10 cellular contexts compared by ENCODE assay signal in the genomic region with DNA sequence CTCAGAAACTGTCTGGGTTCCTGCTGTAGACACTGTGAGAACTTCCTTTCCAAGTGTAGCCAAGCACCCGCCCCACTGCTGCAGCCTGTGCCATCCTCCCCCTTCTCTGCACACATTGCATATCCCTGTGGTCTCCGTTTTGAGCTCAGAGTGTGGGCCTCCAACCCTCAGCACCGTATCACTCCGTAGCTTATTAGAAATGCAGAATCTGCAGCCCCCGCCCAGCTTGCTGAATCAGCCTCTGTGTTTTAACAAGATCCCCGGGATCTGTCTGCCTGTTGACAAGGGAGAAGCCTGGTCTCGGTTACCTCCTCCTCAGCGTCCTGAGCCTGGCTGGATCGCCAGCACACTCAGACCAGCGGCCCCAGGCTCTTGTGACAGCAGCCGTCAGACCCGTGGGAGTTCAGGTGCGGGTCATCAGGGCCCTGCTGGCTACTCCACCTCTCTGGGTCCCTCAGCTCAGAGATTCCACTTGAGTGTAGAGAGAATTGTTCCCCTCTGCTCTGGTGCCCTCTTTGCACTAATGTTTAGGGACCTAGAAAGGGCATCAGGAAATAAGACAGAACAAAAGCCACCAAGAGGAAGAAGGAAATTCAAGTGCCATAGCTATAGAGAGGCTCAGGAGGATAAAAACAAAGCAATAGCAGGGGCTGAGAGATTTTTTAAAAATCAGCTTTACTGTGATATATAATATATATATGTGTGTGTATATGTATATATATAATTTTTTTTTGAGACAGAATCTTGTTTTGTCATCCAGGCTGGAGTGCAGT.
DNase-seq lines count a peak whose midpoint lies in the region; ATAC-seq and TF ChIP-seq lines count a peak whose summit lies in the region.
"Had no signal": no experiment of that assay in that cellular context is flagged by ENCODE, and none has a peak within 500 bp of the region (broad histone marks: within the 10 kb centered on the region; RNA-seq: fewer than 3 reads in every experiment).

No MANE protein-coding gene starts in this region.

- H3K9me3 Mint-ChIP-seq in activated CD4-positive, alpha-beta T cell treated with anti-CD3 and anti-CD28 coated beads for 36 hours (ENCODE audit: low read depth), result peaks cover 4% of the 10 kb centered on the region

- H3K27ac Mint-ChIP-seq in activated CD4-positive, alpha-beta T cell treated with anti-CD3 and anti-CD28 coated beads for 36 hours, result peak overlapping the region; percentile 56

- TF ChIP-seq CTCF in right lobe of liver (IDR thresholded peaks at IDR 0.05), result no peak

- no peaks in the 10 kb centered on the region for H3K27me3 Mint-ChIP-seq in activated CD4-positive, alpha-beta T cell treated with anti-CD3 and anti-CD28 coated beads for 36 hours

- H3K9me3 ChIP-seq in right lobe of liver (no peaks in the 10 kb centered on the region), thymus (ENCODE audit: control insufficient read depth) (no peaks in the 10 kb centered on the region), MG63 (no peaks in the 10 kb centered on the region)

- H3K27ac ChIP-seq in right lobe of liver, result peak overlapping the region in 2 of 3 donors; percentile 37 to 38
- peak overlapping the region; percentile 85 for H3K27ac ChIP-seq in thymus (ENCODE audit: low read depth)

- H3K36me3 ChIP-seq in right lobe of liver (no peaks in the 10 kb centered on the region), thymus (ENCODE audit: control insufficient read depth, insufficient read depth) (no peaks in the 10 kb centered on the region), MG63 (no peaks in the 10 kb centered on the region)

- no peak overlapping the region for H3K4me3 Mint-ChIP-seq in activated CD4-positive, alpha-beta T cell treated with anti-CD3 and anti-CD28 coated beads for 36 hours

- peak; percentile 42 for ATAC-seq in activated CD4-positive, alpha-beta T cell treated with anti-CD3 and anti-CD28 coated beads for 36 hours
- ATAC-seq in right lobe of liver, result peak; percentile 31 to 62 (median 54)
- ATAC-seq: sciatic nerve had no signal

- peaks cover 6% of the 10 kb centered on the region for H3K36me3 Mint-ChIP-seq in activated CD4-positive, alpha-beta T cell treated with anti-CD3 and anti-CD28 coated beads for 36 hours (ENCODE audit: low read depth)

- H3K27me3 ChIP-seq in right lobe of liver (no peaks in the 10 kb centered on the region), thymus (ENCODE audit: control insufficient read depth, insufficient read depth) (no peaks in the 10 kb centered on the region), MG63 (peaks cover 2% of the 10 kb centered on the region; the same call in 1 of the 2 replicates)

- no peak for DNase-seq in activated CD4-positive, alpha-beta T cell treated with anti-CD3 and anti-CD28 coated beads for 36 hours
- DNase-seq in activated CD4-positive, alpha-beta T cell treated with anti-CD3 and anti-CD28 coated beads for 1 hour, result no peak
- DNase-seq in amniotic epithelial cell (ENCODE audit: low read depth) (peak; percentile 60), right lobe of liver (no peak), MG63 (no peak), HuH-7 (ENCODE audit: low spot score) (no peak), NCI-H1436 treated with DMSO at 0.1 percent for 48 hours (lab: John Stamatoyannopoulos, UW) (no peak)
- DNase-seq: ACHN had no signal

- TF ChIP-seq POLR2A in right lobe of liver (IDR thresholded peaks at IDR 0.05), result no peak

- no peak overlapping the region for H3K4me3 ChIP-seq in right lobe of liver
- no peak overlapping the region for H3K4me3 ChIP-seq in thymus (ENCODE audit: low read length)
- H3K4me3 ChIP-seq in MG63, result no peak overlapping the region

- WGBS in right lobe of liver (ENCODE audit: insufficient coverage, low coverage, low lambda C conversion rate, missing lambda C conversion rate), result 55% methylated on average over 8 of the region's 13 CpGs
- WGBS in thymus, result 76% methylated on average over 13 of the region's 13 CpGs

- no peaks in the 10 kb centered on the region for H3K4me1 ChIP-seq in right lobe of liver
- peaks cover 33% of the 10 kb centered on the region for H3K4me1 ChIP-seq in thymus (ENCODE audit: control insufficient read depth, insufficient read depth, low read length)

- POLR2A ChIA-PET in activated CD4-positive, alpha-beta T cell treated with anti-CD3 and anti-CD28 coated beads for 36 hours (lab: Charles Lee), result interaction anchor here (0.6 to 1.6 kb wide), 5 partner anchors 13 to 95 kb away, joined by 3 to 7 read pairs (median 3); no protein-coding TSS in a partner anchor

- CTCF ChIA-PET in activated CD4-positive, alpha-beta T cell treated with anti-CD3 and anti-CD28 coated beads for 36 hours (lab: Charles Lee), result interaction anchor here (0.7 to 2.2 kb wide), 6 partner anchors 15 to 90 kb away, joined by 3 to 12 read pairs (median 4); no protein-coding TSS in a partner anchor

- intact Hi-C loops in activated CD4-positive, alpha-beta T cell treated with anti-CD3 and anti-CD28 coated beads for 36 hours (cut with DNase I, micrococcal nuclease), result no loop called here
- intact Hi-C loops in right lobe of liver (cut with DNase I), result no loop called here

- H3K4me1 Mint-ChIP-seq in activated CD4-positive, alpha-beta T cell treated with anti-CD3 and anti-CD28 coated beads for 36 hours, result peaks cover 65% of the 10 kb centered on the region
